Comparison of ENCODE assay signal across 6 cellular contexts in the genomic region with DNA sequence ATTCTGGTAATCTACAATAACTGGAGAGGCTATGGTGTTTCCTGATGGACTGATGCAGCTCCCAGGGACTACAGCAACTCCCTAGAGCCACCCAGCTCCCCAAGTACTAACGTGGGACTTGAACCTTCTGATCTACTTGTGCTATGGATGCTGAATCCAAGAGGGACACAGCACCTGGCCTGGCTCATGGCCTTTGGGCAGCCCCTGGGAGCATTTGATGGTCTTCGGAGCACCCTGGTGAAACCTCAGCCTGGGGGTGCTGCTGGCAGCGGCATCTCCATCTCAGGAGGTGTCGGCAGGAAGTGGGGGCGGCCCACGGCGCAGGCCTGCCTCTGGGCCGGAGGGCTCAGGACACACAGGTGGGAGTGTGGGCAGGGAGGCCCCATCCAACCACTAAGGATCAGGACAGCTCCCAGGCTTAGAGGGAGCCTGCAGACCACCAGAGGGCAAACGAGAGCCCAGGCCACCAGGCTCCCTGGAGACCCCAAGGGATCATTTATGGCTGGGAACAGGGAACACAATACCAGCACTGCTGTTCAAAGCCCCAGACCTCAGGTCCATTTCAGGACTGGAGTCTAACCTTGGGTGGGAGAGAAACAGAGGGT. TPM values are rescaled to one million over a fixed set of nuclear protein-coding genes. Genes with fewer than 3 reads are reported as not detected.
DNase-seq lines count a peak whose midpoint lies in the region; ATAC-seq and TF ChIP-seq lines count a peak whose summit lies in the region.

No MANE protein-coding gene starts in this region.

- peaks cover 50% of the 10 kb centered on the region for H3K36me3 Mint-ChIP-seq in activated CD8-positive, alpha-beta T cell treated with anti-CD3 and anti-CD28 coated beads for 36 hours (ENCODE audit: low read depth)
- peaks cover 20% of the 10 kb centered on the region for H3K36me3 Mint-ChIP-seq in mesothelial cell of epicardium
- H3K36me3 Mint-ChIP-seq in endothelial cell (ENCODE audit: low read depth, unreplicated experiment): peaks cover 19% of the 10 kb centered on the region

- peaks cover 11% of the 10 kb centered on the region for H3K9me3 Mint-ChIP-seq in activated CD8-positive, alpha-beta T cell treated with anti-CD3 and anti-CD28 coated beads for 36 hours
- H3K9me3 Mint-ChIP-seq in mesothelial cell of epicardium (peaks cover 4% of the 10 kb centered on the region), endothelial cell (ENCODE audit: unreplicated experiment) (no peaks in the 10 kb centered on the region)

- peak overlapping the region; percentile 88 for H3K27ac Mint-ChIP-seq in activated CD8-positive, alpha-beta T cell treated with anti-CD3 and anti-CD28 coated beads for 36 hours
- H3K27ac Mint-ChIP-seq in mesothelial cell of epicardium (peak overlapping the region; percentile 90), endothelial cell (ENCODE audit: unreplicated experiment) (no peak overlapping the region)

- H3K27me3 Mint-ChIP-seq in activated CD8-positive, alpha-beta T cell treated with anti-CD3 and anti-CD28 coated beads for 36 hours: no peaks in the 10 kb centered on the region
- no peaks in the 10 kb centered on the region for H3K27me3 Mint-ChIP-seq in mesothelial cell of epicardium (ENCODE audit: low read depth)
- H3K27me3 Mint-ChIP-seq in endothelial cell (ENCODE audit: unreplicated experiment): peaks cover 5% of the 10 kb centered on the region

- ATAC-seq in activated CD8-positive, alpha-beta T cell treated with anti-CD3 and anti-CD28 coated beads for 36 hours: no peak

- POLR2A ChIA-PET in activated CD8-positive, alpha-beta T cell treated with anti-CD3 and anti-CD28 coated beads for 36 hours (lab: Charles Lee): interaction anchor here (0.7 to 26.2 kb wide), 4 partner anchors 9 to 1201 kb away, joined by 3 to 768 read pairs (median 162); partner anchors contain the start of genes CDC42BPG and EHD1

- CTCF ChIA-PET in activated CD8-positive, alpha-beta T cell treated with anti-CD3 and anti-CD28 coated beads for 36 hours (lab: Charles Lee): interaction anchor here (0.8 to 28.9 kb wide), 3 partner anchors 17 to 59 kb away, joined by 4 to 1168 read pairs (median 316); partner anchors contain the start of genes CDC42BPG and EHD1

- peaks cover 87% of the 10 kb centered on the region for H3K4me1 Mint-ChIP-seq in activated CD8-positive, alpha-beta T cell treated with anti-CD3 and anti-CD28 coated beads for 36 hours (ENCODE audit: low read depth)
- H3K4me1 Mint-ChIP-seq in mesothelial cell of epicardium (peaks cover 43% of the 10 kb centered on the region), endothelial cell (ENCODE audit: unreplicated experiment) (peaks cover 11% of the 10 kb centered on the region)

- TF ChIP-seq CTCF in activated CD8-positive, alpha-beta T cell treated with anti-CD3 and anti-CD28 coated beads for 36 hours (IDR thresholded peaks at IDR 0.05): peak; percentile 41
- TF ChIP-seq CTCF in mesothelial cell of epicardium (IDR thresholded peaks at IDR 0.05; ENCODE audit: unreplicated experiment) (no peak), endothelial cell (IDR thresholded peaks at IDR 0.05; ENCODE audit: unreplicated experiment) (no peak)

- intact Hi-C loops in activated CD8-positive, alpha-beta T cell treated with anti-CD3 and anti-CD28 coated beads for 36 hours (cut with micrococcal nuclease): no loop called here

- DNase-seq in ELF-1 (ENCODE audit: low read depth, low spot score): peak; percentile 65
- DNase-seq in activated CD8-positive, alpha-beta T cell treated with anti-CD3 and anti-CD28 coated beads for 36 hours: no peak
- DNase-seq in mesothelial cell of epicardium (ENCODE audit: low spot score in 2 of 2, unreplicated experiment in 2 of 2): no peak
- no peak for DNase-seq in HuH-7.5 (ENCODE audit: low spot score)
- DNase-seq in stimulated activated CD4-positive, alpha-beta T cell treated with anti-CD3 and anti-CD28 coated beads, Interleukin-15, amount 100 ng/mL, for 24 hours: no peak
- DNase-seq in endothelial cell (ENCODE audit: low spot score): no peak

- H3K4me3 Mint-ChIP-seq in activated CD8-positive, alpha-beta T cell treated with anti-CD3 and anti-CD28 coated beads for 36 hours: peak overlapping the region; percentile 50
- H3K4me3 Mint-ChIP-seq in mesothelial cell of epicardium (no peak overlapping the region), endothelial cell (ENCODE audit: unreplicated experiment) (no peak overlapping the region)

RNA-seq across cellular contexts. Expression of gene EHD1, which starts 8.7 kb away (rescaled TPM):
- total RNA-seq in activated CD8-positive, alpha-beta T cell treated with anti-CD3 and anti-CD28 coated beads for 36 hours: 10 to 100 TPM; 60.3 to 65.1 TPM
- total RNA-seq in mesothelial cell of epicardium: 84.9 to 94.5 TPM (median 86.8 TPM) in 3 replicates
- 84.0 TPM for total RNA-seq in endothelial cell (ENCODE audit: unreplicated experiment)

RNA-seq across cellular contexts. Expression of gene CDC42BPG, which starts 25.2 kb away (rescaled TPM):
- under 1 TPM; 0.31 to 0.61 TPM for total RNA-seq in activated CD8-positive, alpha-beta T cell treated with anti-CD3 and anti-CD28 coated beads for 36 hours
- total RNA-seq in mesothelial cell of epicardium: 24.6 to 30.1 TPM (median 25.0 TPM) in 3 replicates
- total RNA-seq in endothelial cell (ENCODE audit: unreplicated experiment): 4.1 TPM

RNA-seq across cellular contexts. Expression of gene ATG2A, which starts 47.3 kb away (rescaled TPM):
- total RNA-seq in activated CD8-positive, alpha-beta T cell treated with anti-CD3 and anti-CD28 coated beads for 36 hours: 10 to 100 TPM; 17.1 to 17.5 TPM
- 29.8 to 32.9 TPM (median 31.7 TPM) in 3 replicates for total RNA-seq in mesothelial cell of epicardium
- 22.4 TPM for total RNA-seq in endothelial cell (ENCODE audit: unreplicated experiment)

RNA-seq across cellular contexts. Expression of gene PPP2R5B, which starts 54.8 kb away (rescaled TPM):
- 10 to 100 TPM; 20.2 to 21.2 TPM for total RNA-seq in activated CD8-positive, alpha-beta T cell treated with anti-CD3 and anti-CD28 coated beads for 36 hours
- total RNA-seq in mesothelial cell of epicardium (12.3 to 14.4 TPM (median 13.5 TPM) in 3 replicates), endothelial cell (ENCODE audit: unreplicated experiment) (13.3 TPM)

RNA-seq across cellular contexts. Expression of gene MEN1, which starts 59.3 kb away (rescaled TPM):
- 10 to 100 TPM; 25.8 to 29.0 TPM for total RNA-seq in activated CD8-positive, alpha-beta T cell treated with anti-CD3 and anti-CD28 coated beads for 36 hours
- 44.5 to 45.4 TPM (median 44.9 TPM) in 3 replicates for total RNA-seq in mesothelial cell of epicardium
- 56.3 TPM for total RNA-seq in endothelial cell (ENCODE audit: unreplicated experiment)
